22 cellular contexts compared by ENCODE assay signal in the genomic region with DNA sequence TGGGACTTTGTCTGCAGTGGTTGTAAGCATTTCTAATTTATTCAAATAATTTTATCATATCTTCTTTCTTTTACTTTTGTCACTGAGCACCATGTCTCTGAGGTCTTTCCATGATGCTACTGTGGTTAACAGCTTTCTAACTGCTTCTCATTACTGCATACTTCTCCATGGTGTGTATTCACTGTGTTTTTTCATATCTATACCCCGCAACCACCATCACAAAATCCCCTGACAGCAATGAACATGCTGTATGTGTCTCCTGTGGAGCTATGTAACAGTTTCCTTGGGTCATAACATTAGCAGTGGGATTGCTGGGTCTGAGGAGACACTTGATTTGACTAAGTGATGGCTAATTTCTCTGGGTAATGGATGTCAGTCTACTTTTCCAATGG. TPM values are rescaled to one million over a fixed set of nuclear protein-coding genes. Genes with fewer than 3 reads are reported as not detected.
DNase-seq lines count a peak whose midpoint lies in the region; ATAC-seq and TF ChIP-seq lines count a peak whose summit lies in the region.
"Had no signal": no experiment of that assay in that cellular context is flagged by ENCODE, and none has a peak within 500 bp of the region (broad histone marks: within the 10 kb centered on the region; RNA-seq: fewer than 3 reads in every experiment).

No MANE protein-coding gene starts in this region.

- no peak overlapping the region for H3K27ac Mint-ChIP-seq in activated CD4-positive, alpha-beta T cell treated with anti-CD3 and anti-CD28 coated beads for 36 hours
- H3K27ac Mint-ChIP-seq in activated B cell treated with CpG ODN at 0.5 μM for 24 hours = no peak overlapping the region
- peak overlapping the region in 1 of 2 donors; percentile 0 for H3K27ac Mint-ChIP-seq in natural killer cell treated with Interleukin-12 subunit alpha and Interleukin-12 subunit beta and Interleukin-15 and Interleukin-18, amount 100 ng/mL, for 72 hours
- H3K27ac Mint-ChIP-seq: activated CD4-positive, alpha-beta memory T cell treated with anti-CD3 and anti-CD28 coated beads for 36 hours; neural progenitor cell; type B pancreatic cell had no signal

- H3K36me3 Mint-ChIP-seq in activated CD4-positive, alpha-beta T cell treated with anti-CD3 and anti-CD28 coated beads for 36 hours (ENCODE audit: low read depth) = no peaks in the 10 kb centered on the region
- no peaks in the 10 kb centered on the region for H3K36me3 Mint-ChIP-seq in activated B cell treated with CpG ODN at 0.5 μM for 24 hours (ENCODE audit: low read depth)
- no peaks in the 10 kb centered on the region for H3K36me3 Mint-ChIP-seq in natural killer cell treated with Interleukin-12 subunit alpha and Interleukin-12 subunit beta and Interleukin-15 and Interleukin-18, amount 100 ng/mL, for 72 hours
- H3K36me3 Mint-ChIP-seq: activated CD4-positive, alpha-beta memory T cell treated with anti-CD3 and anti-CD28 coated beads for 36 hours; neural progenitor cell; type B pancreatic cell had no signal

- TF ChIP-seq CTCF in activated B cell treated with CpG ODN at 0.5 μM for 24 hours (IDR thresholded peaks at IDR 0.05) = no peak

- no peaks in the 10 kb centered on the region for H3K27me3 Mint-ChIP-seq in activated CD4-positive, alpha-beta T cell treated with anti-CD3 and anti-CD28 coated beads for 36 hours
- H3K27me3 Mint-ChIP-seq in activated B cell treated with CpG ODN at 0.5 μM for 24 hours = no peaks in the 10 kb centered on the region
- peaks cover 5 to 18% of the 10 kb centered on the region in 2 donors for H3K27me3 Mint-ChIP-seq in natural killer cell treated with Interleukin-12 subunit alpha and Interleukin-12 subunit beta and Interleukin-15 and Interleukin-18, amount 100 ng/mL, for 72 hours
- H3K27me3 Mint-ChIP-seq: activated CD4-positive, alpha-beta memory T cell treated with anti-CD3 and anti-CD28 coated beads for 36 hours had no signal

- DNase-seq in activated CD4-positive, alpha-beta T cell treated with anti-CD3 and anti-CD28 coated beads for 36 hours = no peak
- DNase-seq in activated CD4-positive, alpha-beta T cell treated with anti-CD3 and anti-CD28 coated beads for 48 hours = no peak
- DNase-seq in activated B cell treated with CpG ODN at 0.5 μM for 24 hours = no peak
- DNase-seq in natural killer cell treated with Interleukin-12 subunit alpha and Interleukin-12 subunit beta and Interleukin-15 and Interleukin-18, amount 100 ng/mL, for 72 hours (ENCODE audit: low spot score) = no peak
- DNase-seq in left lobe of liver (ENCODE audit: low spot score) = no peak
- DNase-seq in COLO829 (ENCODE audit: low spot score) = no peak
- DNase-seq: 8988T; activated CD4-positive, alpha-beta memory T cell treated with anti-CD3 and anti-CD28 coated beads for 36 hours; AML-193; body of pancreas; DMS53; head of caudate nucleus; NCI-H1105; NCI-H2029 treated with DMSO at 0.1 percent for 48 hours; NCI-H345; right lobe of liver; stimulated activated CD4-positive, alpha-beta T cell treated with anti-CD3 and anti-CD28 coated beads, Interleukin-15, amount 100 ng/mL, for 24 hours; WERI-Rb-1 had no signal

- no peak overlapping the region for H3K4me3 Mint-ChIP-seq in activated CD4-positive, alpha-beta T cell treated with anti-CD3 and anti-CD28 coated beads for 36 hours
- H3K4me3 Mint-ChIP-seq in activated B cell treated with CpG ODN at 0.5 μM for 24 hours = no peak overlapping the region
- H3K4me3 Mint-ChIP-seq in natural killer cell treated with Interleukin-12 subunit alpha and Interleukin-12 subunit beta and Interleukin-15 and Interleukin-18, amount 100 ng/mL, for 72 hours = peak overlapping the region; percentile 11
- H3K4me3 Mint-ChIP-seq: activated CD4-positive, alpha-beta memory T cell treated with anti-CD3 and anti-CD28 coated beads for 36 hours; neural progenitor cell; type B pancreatic cell had no signal

- ATAC-seq in activated CD4-positive, alpha-beta T cell treated with anti-CD3 and anti-CD28 coated beads for 36 hours = peak; percentile 88
- ATAC-seq in GM18867 (IDR thresholded peaks at IDR 0.05; ENCODE audit: unreplicated experiment) (peak; percentile 89), activated B cell treated with CpG ODN at 0.5 μM for 24 hours (ENCODE audit: low read depth) (peak; percentile 40), left lobe of liver (no peak), HG02884 (IDR thresholded peaks at IDR 0.05; ENCODE audit: unreplicated experiment) (no peak)
- peak; percentile 90 to 97 for ATAC-seq in natural killer cell treated with Interleukin-12 subunit alpha and Interleukin-12 subunit beta and Interleukin-15 and Interleukin-18, amount 100 ng/mL, for 72 hours
- ATAC-seq: body of pancreas, right lobe of liver had no signal

- intact Hi-C loops in activated CD4-positive, alpha-beta T cell treated with anti-CD3 and anti-CD28 coated beads for 36 hours (cut with DNase I, micrococcal nuclease) = no loop called here
- intact Hi-C loops in activated B cell treated with CpG ODN at 0.5 μM for 24 hours (cut with micrococcal nuclease) = no loop called here

- peaks cover 4% of the 10 kb centered on the region for H3K4me1 Mint-ChIP-seq in activated CD4-positive, alpha-beta T cell treated with anti-CD3 and anti-CD28 coated beads for 36 hours
- H3K4me1 Mint-ChIP-seq in activated B cell treated with CpG ODN at 0.5 μM for 24 hours = peaks cover 13% of the 10 kb centered on the region
- H3K4me1 Mint-ChIP-seq in natural killer cell treated with Interleukin-12 subunit alpha and Interleukin-12 subunit beta and Interleukin-15 and Interleukin-18, amount 100 ng/mL, for 72 hours (ENCODE audit: low read depth in 2 of 2) = peaks cover 21 to 26% of the 10 kb centered on the region in 2 donors
- H3K4me1 Mint-ChIP-seq: neural progenitor cell had no signal

- POLR2A ChIA-PET in activated CD4-positive, alpha-beta T cell treated with anti-CD3 and anti-CD28 coated beads for 36 hours (lab: Charles Lee) = no interaction called here
- POLR2A ChIA-PET in activated B cell treated with CpG ODN at 0.5 μM for 24 hours (lab: Charles Lee) = interaction anchor here (0.5 kb wide), 1 partner anchor 30 kb away, joined by 4 read pairs; no protein-coding TSS in a partner anchor

- CTCF ChIA-PET in activated CD4-positive, alpha-beta T cell treated with anti-CD3 and anti-CD28 coated beads for 36 hours (lab: Charles Lee) = no interaction called here
- CTCF ChIA-PET in activated B cell treated with CpG ODN at 0.5 μM for 24 hours (lab: Charles Lee) = no interaction called here

- H3K9me3 Mint-ChIP-seq in activated CD4-positive, alpha-beta T cell treated with anti-CD3 and anti-CD28 coated beads for 36 hours (ENCODE audit: low read depth) = peaks cover 5% of the 10 kb centered on the region
- H3K9me3 Mint-ChIP-seq in activated B cell treated with CpG ODN at 0.5 μM for 24 hours = no peaks in the 10 kb centered on the region
- H3K9me3 Mint-ChIP-seq in natural killer cell treated with Interleukin-12 subunit alpha and Interleukin-12 subunit beta and Interleukin-15 and Interleukin-18, amount 100 ng/mL, for 72 hours = no peaks in the 10 kb centered on the region
- H3K9me3 Mint-ChIP-seq: type B pancreatic cell had no signal

RNA-seq across cellular contexts. Expression of a gene that starts 29.2 kb away (rescaled TPM):
- total RNA-seq in activated CD4-positive, alpha-beta T cell treated with anti-CD3 and anti-CD28 coated beads for 36 hours = 10 to 100 TPM; 33.3 to 33.6 TPM
- total RNA-seq in activated B cell treated with CpG ODN at 0.5 μM for 24 hours = 40.1 and 40.6 TPM in 2 replicates
- total RNA-seq in natural killer cell treated with Interleukin-12 subunit alpha and Interleukin-12 subunit beta and Interleukin-15 and Interleukin-18, amount 100 ng/mL, for 72 hours = 100 to 1,000 TPM; 195 to 374 TPM
- 1.2 TPM for total RNA-seq in left lobe of liver

Comparison
In these comparisons a context has a peak if more than half of its experiments do, and no peak if none do; other contexts are left out.
1. ATAC-seq: peak in activated CD4-positive, alpha-beta T cell treated with anti-CD3 and anti-CD28 coated beads for 36 hours (single experiment), GM18867 (single experiment), activated B cell treated with CpG ODN at 0.5 μM for 24 hours (single experiment) and natural killer cell treated with Interleukin-12 subunit alpha and Interleukin-12 subunit beta and Interleukin-15 and Interleukin-18, amount 100 ng/mL, for 72 hours (2 of 2); none in left lobe of liver (single experiment) and HG02884 (single experiment).
2. RNA of a gene that starts 29.2 kb away (total RNA-seq): 195 to 374 TPM in natural killer cell treated with Interleukin-12 subunit alpha and Interleukin-12 subunit beta and Interleukin-15 and Interleukin-18, amount 100 ng/mL, for 72 hours, 40.1 to 40.6 TPM in activated B cell treated with CpG ODN at 0.5 μM for 24 hours and 33.3 to 33.6 TPM in activated CD4-positive, alpha-beta T cell treated with anti-CD3 and anti-CD28 coated beads for 36 hours; 1.2 TPM in left lobe of liver (single experiment); every median in the first group is over 10 times any median in the second.